In genomic region chr20:21208999-21209398, GRCh38 we compare ENCODE assay signal across 21 cellular contexts.
DNase-seq lines count a peak whose midpoint lies in the region; ATAC-seq and TF ChIP-seq lines count a peak whose summit lies in the region.
"Had no signal": no experiment of that assay in that cellular context is flagged by ENCODE, and none has a peak within 500 bp of the region (broad histone marks: within the 10 kb centered on the region; RNA-seq: fewer than 3 reads in every experiment).

No MANE protein-coding gene starts in this region.

- intact Hi-C loops in body of pancreas (cut with DNase I): no loop called here

- peak in 1 of 2 experiments; percentile 76; a peak in 2 of 4 replicates for TF ChIP-seq EP300 in SK-N-SH (IDR thresholded peaks at IDR 0.05; ENCODE audit: borderline replicate concordance in 1 of 2, low read depth in 1 of 2, low read length in 1 of 2)

- 46% methylated on average over 3 of the region's 3 CpGs for WGBS in SK-N-SH (ENCODE audit: low lambda C conversion rate)
- WGBS in body of pancreas, 2 donors: 50 to 55% methylated on average over 3 of the region's 3 CpGs

- POLR2A ChIA-PET in SK-N-SH (lab: Yijun Ruan, JAX): no interaction called here
- POLR2A ChIA-PET in activated CD8-positive, alpha-beta T cell treated with anti-CD3 and anti-CD28 coated beads, Interleukin-2, amount 10 ng/mL, durations not matched to agents 7 days and 5 days (lab: Charles Lee): no interaction called here

- no peaks in the 10 kb centered on the region for H3K9me3 Mint-ChIP-seq in activated CD8-positive, alpha-beta T cell treated with anti-CD3 and anti-CD28 coated beads, Interleukin-2, amount 10 ng/mL, durations not matched to agents 7 days and 5 days (ENCODE audit: insufficient read depth)
- H3K9me3 Mint-ChIP-seq: CD4-positive, alpha-beta T cell; T-helper 1 cell treated with Interleukin-12 subunit alpha and Interleukin-12 subunit beta and Interleukin-4 antibody, amounts not matched to agents 30 μg/mL and 1 μg/mL, for 36 hours had no signal

- no peaks in the 10 kb centered on the region for H3K79me2 ChIP-seq in SK-N-SH (ENCODE audit: insufficient read depth)

- H3K4me3 ChIP-seq in SK-N-SH (ENCODE audit: low read depth in 2 of 2, low read length in 1 of 2) (no peak overlapping the region), fibroblast of villous mesenchyme (ENCODE audit: low read depth, low read length) (no peak overlapping the region), body of pancreas (no peak overlapping the region)
- H3K4me3 ChIP-seq: BLaER1, PC-9 had no signal

- TF ChIP-seq RAD21 in SK-N-SH (IDR thresholded peaks at IDR 0.05; ENCODE audit: low read length): no peak

- H3K4me3 Mint-ChIP-seq in activated CD8-positive, alpha-beta T cell treated with anti-CD3 and anti-CD28 coated beads, Interleukin-2, amount 10 ng/mL, durations not matched to agents 7 days and 5 days: no peak overlapping the region
- H3K4me3 Mint-ChIP-seq: CD4-positive, alpha-beta T cell; T-helper 1 cell treated with Interleukin-12 subunit alpha and Interleukin-12 subunit beta and Interleukin-4 antibody, amounts not matched to agents 30 μg/mL and 1 μg/mL, for 36 hours had no signal

- H3K4me1 ChIP-seq in SK-N-SH (ENCODE audit: control insufficient read depth in 1 of 2, insufficient read depth in 2 of 2, low read depth in 1 of 2, low read length in 1 of 2): peaks cover 0 to 9% of the 10 kb centered on the region in 2 experiments; a peak in 2 of 4 replicates
- no peaks in the 10 kb centered on the region for H3K4me1 ChIP-seq in body of pancreas
- H3K4me1 ChIP-seq: BLaER1, Caco-2 had no signal

- H4K20me1 ChIP-seq in SK-N-SH (ENCODE audit: insufficient read depth): no peaks in the 10 kb centered on the region
- H4K20me1 ChIP-seq: BLaER1 had no signal

- TF ChIP-seq POLR2A in body of pancreas (IDR thresholded peaks at IDR 0.05): no peak

- H3K4me1 Mint-ChIP-seq in activated CD8-positive, alpha-beta T cell treated with anti-CD3 and anti-CD28 coated beads, Interleukin-2, amount 10 ng/mL, durations not matched to agents 7 days and 5 days (ENCODE audit: low read depth): peaks cover 12% of the 10 kb centered on the region

- H3K9me3 ChIP-seq in SK-N-SH (no peaks in the 10 kb centered on the region), body of pancreas (no peaks in the 10 kb centered on the region)
- H3K9me3 ChIP-seq: BLaER1, Caco-2 had no signal

- ATAC-seq in SK-N-SH treated with all-trans-retinoic acid at 6 μM for 48 hours (no peak), body of pancreas (no peak)
- ATAC-seq in activated CD8-positive, alpha-beta T cell treated with anti-CD3 and anti-CD28 coated beads, Interleukin-2, amount 10 ng/mL, durations not matched to agents 7 days and 5 days: no peak
- ATAC-seq: HCT116 had no signal

- H3K27ac Mint-ChIP-seq in activated CD8-positive, alpha-beta T cell treated with anti-CD3 and anti-CD28 coated beads, Interleukin-2, amount 10 ng/mL, durations not matched to agents 7 days and 5 days: no peak overlapping the region
- H3K27ac Mint-ChIP-seq: CD4-positive, alpha-beta T cell; T-helper 1 cell treated with Interleukin-12 subunit alpha and Interleukin-12 subunit beta and Interleukin-4 antibody, amounts not matched to agents 30 μg/mL and 1 μg/mL, for 36 hours had no signal

- no peak overlapping the region for H3K4me2 ChIP-seq in SK-N-SH
- H3K4me2 ChIP-seq: BLaER1, PC-9 had no signal

- H2AFZ ChIP-seq in SK-N-SH (ENCODE audit: low read depth): no peak overlapping the region
- H2AFZ ChIP-seq: PC-9 had no signal

- H3F3A ChIP-seq in SK-N-SH (replicated peaks; ENCODE audit: insufficient read depth): no peaks in the 10 kb centered on the region

- CTCF ChIA-PET in SK-N-SH (lab: Yijun Ruan, JAX): interaction anchor here (1.0 to 2.0 kb wide), 3 partner anchors 27 to 296 kb away, joined by 3 to 9 read pairs (median 5); no protein-coding TSS in a partner anchor
- CTCF ChIA-PET in activated CD8-positive, alpha-beta T cell treated with anti-CD3 and anti-CD28 coated beads, Interleukin-2, amount 10 ng/mL, durations not matched to agents 7 days and 5 days (lab: Charles Lee): interaction anchor here (1.0 kb wide), 1 partner anchor 42 kb away, joined by 3 read pairs; no protein-coding TSS in a partner anchor

- no peaks in the 10 kb centered on the region for H3K9me2 ChIP-seq in SK-N-SH

- H3K27me3 ChIP-seq in SK-N-SH (ENCODE audit: insufficient read depth): no peaks in the 10 kb centered on the region
- no peaks in the 10 kb centered on the region for H3K27me3 ChIP-seq in body of pancreas
- H3K27me3 ChIP-seq: BLaER1 had no signal

- H3K36me3 Mint-ChIP-seq in activated CD8-positive, alpha-beta T cell treated with anti-CD3 and anti-CD28 coated beads, Interleukin-2, amount 10 ng/mL, durations not matched to agents 7 days and 5 days (ENCODE audit: low read depth): peaks cover 6% of the 10 kb centered on the region

- H3K9ac ChIP-seq in SK-N-SH: no peak overlapping the region
- H3K9ac ChIP-seq: BLaER1 had no signal

- H3K36me3 ChIP-seq in SK-N-SH (replicated peaks in 1 of 2; ENCODE audit: control insufficient read depth in 1 of 2, insufficient read depth in 2 of 2, low read length in 1 of 2) (no peaks in the 10 kb centered on the region), body of pancreas (replicated peaks in 1 of 2; ENCODE audit: insufficient read depth in 1 of 2, low read depth in 2 of 2) (no peaks in the 10 kb centered on the region)

- no peak for TF ChIP-seq CTCF in SK-N-SH (IDR thresholded peaks at IDR 0.05)
- no peak for TF ChIP-seq CTCF in fibroblast of villous mesenchyme (IDR thresholded peaks at IDR 0.05; ENCODE audit: insufficient read depth, low read depth, low read length)
- TF ChIP-seq CTCF in body of pancreas (IDR thresholded peaks at IDR 0.05): no peak

- DNase-seq in SK-N-SH (peak; percentile 51), NCI-H146 (lab: John Stamatoyannopoulos, UW) (peak; percentile 62), NCI-H748 (lab: John Stamatoyannopoulos, UW; ENCODE audit: unreplicated experiment) (peak; percentile 61), fibroblast of villous mesenchyme (ENCODE audit: low read depth) (peak; percentile 48), body of pancreas (no peak)
- no peak for DNase-seq in activated CD4-positive, alpha-beta T cell treated with anti-CD3 and anti-CD28 coated beads for 1 hour
- no peak for DNase-seq in activated CD8-positive, alpha-beta T cell treated with anti-CD3 and anti-CD28 coated beads, Interleukin-2, amount 10 ng/mL, durations not matched to agents 7 days and 5 days
- DNase-seq: Caco-2; CD4-positive, alpha-beta T cell; GDM1; GOT3; IMR-90; NCI-H1694; NCI-H2107; PC-9; T1000 had no signal

- peak overlapping the region in 1 of 2 experiments; percentile 82; a peak in 2 of 4 replicates for H3K27ac ChIP-seq in SK-N-SH (ENCODE audit: low read depth in 2 of 2, low read length in 1 of 2)
- H3K27ac ChIP-seq in body of pancreas: no peak overlapping the region
- H3K27ac ChIP-seq: BLaER1, PC-9, RWPE1 had no signal

- no peaks in the 10 kb centered on the region for H3K27me3 Mint-ChIP-seq in activated CD8-positive, alpha-beta T cell treated with anti-CD3 and anti-CD28 coated beads, Interleukin-2, amount 10 ng/mL, durations not matched to agents 7 days and 5 days (ENCODE audit: low read depth)
- H3K27me3 Mint-ChIP-seq: CD4-positive, alpha-beta T cell had no signal

TF ChIP-seq in SK-N-SH, 30 proteins besides CTCF, POLR2A, EP300 and RAD21:
- TF ChIP-seq FOXJ3 (CRISPR knock-in tag; IDR thresholded peaks at IDR 0.05): 0 out of 2 replicates have a peak, but pooled peaks have one; percentile 48
- TF ChIP-seq RCOR1 (IDR thresholded peaks at IDR 0.05; ENCODE audit: low read length): no peak
- peak; percentile 43; the same call in 1 of the 2 replicates for TF ChIP-seq GATA2 (CRISPR knock-in tag; IDR thresholded peaks at IDR 0.05)

TF ChIP-seq in SK-N-SH treated with all-trans-retinoic acid at 6 μM for 48 hours, 23 proteins besides CTCF, POLR2A, EP300 and RAD21:
- TF ChIP-seq ZNF565 (CRISPR knock-in tag; conservative IDR thresholded peaks at IDR 0.05; ENCODE audit: low read depth) (no peak), ZFP30 (CRISPR knock-in tag; IDR thresholded peaks at IDR 0.05) (no peak), ZC3H10 (CRISPR knock-in tag; IDR thresholded peaks at IDR 0.05) (no peak), PPARA (CRISPR knock-in tag; IDR thresholded peaks at IDR 0.05; ENCODE audit: borderline replicate concordance) (no peak), ZNF8 (CRISPR knock-in tag; IDR thresholded peaks at IDR 0.05) (no peak)

Comparison
In these comparisons a context has a peak if more than half of its experiments do, and no peak if none do; other contexts are left out.
1. DNase-seq: peak in SK-N-SH (single experiment), NCI-H146 (single experiment), NCI-H748 (single experiment) and fibroblast of villous mesenchyme (single experiment); none in body of pancreas (0 of 4), activated CD4-positive, alpha-beta T cell treated with anti-CD3 and anti-CD28 coated beads for 1 hour (single experiment) and activated CD8-positive, alpha-beta T cell treated with anti-CD3 and anti-CD28 coated beads, Interleukin-2, amount 10 ng/mL, durations not matched to agents 7 days and 5 days (single experiment).